20 cellular contexts compared by ENCODE assay signal in genomic region chr6:82160255-82160990, GRCh38.
"Had no signal": no experiment of that assay in that cellular context is flagged by ENCODE, and none has a peak within 500 bp of the region (broad histone marks: within the 10 kb centered on the region; RNA-seq: fewer than 3 reads in every experiment).

No MANE protein-coding gene starts in this region.

- H3K27me3 ChIP-seq: SJSA1 had no signal

- H3K36me3 ChIP-seq: SJSA1 had no signal

- H3K4me3 ChIP-seq: SJSA1, SK-N-MC had no signal

- H3K9me3 ChIP-seq: SJSA1 had no signal

- H3K27ac ChIP-seq: HL-60, SJSA1, SK-N-MC had no signal

- FAIRE-seq: HTR-8/SVneo, RCC 7860 had no signal

- DNase-seq: KBM-7, MV-4-11, NCI-H1048, NCI-H1105, NCI-H1417, NCI-H1436 treated with DMSO at 0.1 percent for 48 hours, NCI-H1694, NCI-H187 treated with DMSO at 0.1 percent for 48 hours, NCI-H2029 treated with DMSO at 0.1 percent for 48 hours, NCI-H2171 treated with DMSO at 0.1 percent for 48 hours, NCI-H345, NCI-H526, Right ventricle myocardium superior, RPMI8226, SIG-M5 had no signal

- H3K4me1 ChIP-seq: SJSA1 had no signal
